1 cellular context compared by ENCODE assay signal in the genomic region with DNA sequence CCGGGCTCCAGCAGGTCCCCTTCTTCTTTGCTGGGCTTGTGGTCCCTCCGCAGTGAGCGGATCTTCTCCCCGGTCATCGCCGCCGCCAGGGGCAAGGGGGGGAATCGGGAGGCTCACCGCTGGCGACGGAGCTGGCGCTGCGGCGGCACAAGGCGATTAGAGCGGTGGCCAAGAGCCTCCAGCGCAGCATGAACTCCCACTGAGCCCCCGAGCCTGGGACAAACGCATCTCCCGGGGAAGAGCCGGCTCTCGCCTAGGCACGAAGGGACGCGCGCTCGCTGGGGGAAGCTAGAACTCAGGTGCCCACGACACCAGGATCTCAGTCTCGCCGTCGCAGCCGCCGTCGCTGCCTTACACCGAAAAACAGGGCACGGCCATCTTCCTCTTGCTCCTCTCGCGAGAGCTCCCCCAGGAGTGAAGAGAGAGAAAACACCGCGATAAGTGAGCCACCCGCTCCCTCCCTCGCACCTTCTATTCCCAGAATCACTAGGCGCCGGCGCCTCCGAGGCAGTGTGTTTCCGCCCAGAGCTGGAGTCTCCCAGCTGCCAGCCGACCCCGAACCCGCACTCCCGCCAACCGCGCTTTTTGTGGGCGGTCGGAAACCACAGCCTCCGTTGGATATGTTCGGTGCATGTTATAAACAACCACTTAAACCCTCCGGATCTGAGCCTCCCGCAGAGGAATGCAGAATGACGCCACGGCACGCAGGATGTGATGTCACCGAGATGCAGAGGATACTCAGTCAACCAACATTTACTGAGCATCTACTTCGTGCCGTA.
TF ChIP-seq lines count a peak whose summit lies in the region.

Gene ANKRD13C, minus strand, starts transcription at position 391 of the 779 bp plus-strand sequence. Its CDS starts 314 bp downstream, at position 77.

TF ChIP-seq in A549, 52 proteins besides CTCF, POLR2A, EP300 and RAD21 (continued from another document):
- TF ChIP-seq, protein P1, sequence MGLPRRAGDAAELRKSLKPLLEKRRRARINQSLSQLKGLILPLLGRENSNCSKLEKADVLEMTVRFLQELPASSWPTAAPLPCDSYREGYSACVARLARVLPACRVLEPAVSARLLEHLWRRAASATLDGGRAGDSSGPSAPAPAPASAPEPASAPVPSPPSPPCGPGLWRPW (IDR thresholded peaks at IDR 0.05): no peak
- TF ChIP-seq RFX5 (IDR thresholded peaks at IDR 0.05) (no peak; the same call in 1 of the 2 replicates), MAX (IDR thresholded peaks at IDR 0.05) (peak; percentile 87), RCOR1 (IDR thresholded peaks at IDR 0.05; ENCODE audit: low read depth, low read length) (no peak), RARB (CRISPR knock-in tag; IDR thresholded peaks at IDR 0.05) (no peak), SMC3 (IDR thresholded peaks at IDR 0.05) (no peak), GATA3 (IDR thresholded peaks at IDR 0.05; ENCODE audit: borderline replicate concordance) (peak; percentile 72), MAZ (IDR thresholded peaks at IDR 0.05; ENCODE audit: borderline replicate concordance, low read depth, low read length) (no peak), PHF8 (IDR thresholded peaks at IDR 0.05; ENCODE audit: borderline replicate concordance, low read depth) (peak; percentile 96), ZSCAN20 (CRISPR knock-in tag; IDR thresholded peaks at IDR 0.05) (no peak), RNF2 (IDR thresholded peaks at IDR 0.05; ENCODE audit: borderline replicate concordance, low read depth) (no peak), CBX8 (IDR thresholded peaks at IDR 0.05) (no peak), ZNF302 (CRISPR knock-in tag; IDR thresholded peaks at IDR 0.05) (no peak), CEBPB (IDR thresholded peaks at IDR 0.05) (no peak), FOSL2 (IDR thresholded peaks at IDR 0.05) (no peak), FOSL2 (CRISPR knock-in tag; IDR thresholded peaks at IDR 0.05) (0 out of 2 replicates have a peak, but pooled peaks have one; percentile 14), FOSB (CRISPR knock-in tag; IDR thresholded peaks at IDR 0.05) (no peak), KDM1A (IDR thresholded peaks at IDR 0.05; ENCODE audit: low read depth) (peak; percentile 56; the same call in 1 of the 2 replicates), HOXB5 (CRISPR knock-in tag; IDR thresholded peaks at IDR 0.05) (no peak), HOXA7 (CRISPR knock-in tag; IDR thresholded peaks at IDR 0.05) (no peak), KDM5A (IDR thresholded peaks at IDR 0.05) (peak; percentile 77), HEYL (CRISPR knock-in tag; IDR thresholded peaks at IDR 0.05) (no peak), REST (IDR thresholded peaks at IDR 0.05) (peak; percentile 86)
- TF ChIP-seq, protein P2, sequence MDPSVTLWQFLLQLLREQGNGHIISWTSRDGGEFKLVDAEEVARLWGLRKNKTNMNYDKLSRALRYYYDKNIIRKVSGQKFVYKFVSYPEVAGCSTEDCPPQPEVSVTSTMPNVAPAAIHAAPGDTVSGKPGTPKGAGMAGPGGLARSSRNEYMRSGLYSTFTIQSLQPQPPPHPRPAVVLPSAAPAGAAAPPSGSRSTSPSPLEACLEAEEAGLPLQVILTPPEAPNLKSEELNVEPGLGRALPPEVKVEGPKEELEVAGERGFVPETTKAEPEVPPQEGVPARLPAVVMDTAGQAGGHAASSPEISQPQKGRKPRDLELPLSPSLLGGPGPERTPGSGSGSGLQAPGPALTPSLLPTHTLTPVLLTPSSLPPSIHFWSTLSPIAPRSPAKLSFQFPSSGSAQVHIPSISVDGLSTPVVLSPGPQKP (IDR thresholded peaks at IDR 0.05; ENCODE audit: low read depth, low read length): no peak
- TF ChIP-seq, protein P3, sequence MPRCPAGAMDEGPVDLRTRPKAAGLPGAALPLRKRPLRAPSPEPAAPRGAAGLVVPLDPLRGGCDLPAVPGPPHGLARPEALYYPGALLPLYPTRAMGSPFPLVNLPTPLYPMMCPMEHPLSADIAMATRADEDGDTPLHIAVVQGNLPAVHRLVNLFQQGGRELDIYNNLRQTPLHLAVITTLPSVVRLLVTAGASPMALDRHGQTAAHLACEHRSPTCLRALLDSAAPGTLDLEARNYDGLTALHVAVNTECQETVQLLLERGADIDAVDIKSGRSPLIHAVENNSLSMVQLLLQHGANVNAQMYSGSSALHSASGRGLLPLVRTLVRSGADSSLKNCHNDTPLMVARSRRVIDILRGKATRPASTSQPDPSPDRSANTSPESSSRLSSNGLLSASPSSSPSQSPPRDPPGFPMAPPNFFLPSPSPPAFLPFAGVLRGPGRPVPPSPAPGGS (IDR thresholded peaks at IDR 0.05): peak; percentile 38; the same call in 1 of the 3 replicates
